In genomic region chr11:91394073-91394717, GRCh38 we compare ENCODE assay signal across 1 cellular context.
TF ChIP-seq lines count a peak whose summit lies in the region.

No MANE protein-coding gene starts in this region.

TF ChIP-seq in GM23338, 12 proteins besides CTCF, POLR2A, EP300 and RAD21:
- TF ChIP-seq, protein P1, sequence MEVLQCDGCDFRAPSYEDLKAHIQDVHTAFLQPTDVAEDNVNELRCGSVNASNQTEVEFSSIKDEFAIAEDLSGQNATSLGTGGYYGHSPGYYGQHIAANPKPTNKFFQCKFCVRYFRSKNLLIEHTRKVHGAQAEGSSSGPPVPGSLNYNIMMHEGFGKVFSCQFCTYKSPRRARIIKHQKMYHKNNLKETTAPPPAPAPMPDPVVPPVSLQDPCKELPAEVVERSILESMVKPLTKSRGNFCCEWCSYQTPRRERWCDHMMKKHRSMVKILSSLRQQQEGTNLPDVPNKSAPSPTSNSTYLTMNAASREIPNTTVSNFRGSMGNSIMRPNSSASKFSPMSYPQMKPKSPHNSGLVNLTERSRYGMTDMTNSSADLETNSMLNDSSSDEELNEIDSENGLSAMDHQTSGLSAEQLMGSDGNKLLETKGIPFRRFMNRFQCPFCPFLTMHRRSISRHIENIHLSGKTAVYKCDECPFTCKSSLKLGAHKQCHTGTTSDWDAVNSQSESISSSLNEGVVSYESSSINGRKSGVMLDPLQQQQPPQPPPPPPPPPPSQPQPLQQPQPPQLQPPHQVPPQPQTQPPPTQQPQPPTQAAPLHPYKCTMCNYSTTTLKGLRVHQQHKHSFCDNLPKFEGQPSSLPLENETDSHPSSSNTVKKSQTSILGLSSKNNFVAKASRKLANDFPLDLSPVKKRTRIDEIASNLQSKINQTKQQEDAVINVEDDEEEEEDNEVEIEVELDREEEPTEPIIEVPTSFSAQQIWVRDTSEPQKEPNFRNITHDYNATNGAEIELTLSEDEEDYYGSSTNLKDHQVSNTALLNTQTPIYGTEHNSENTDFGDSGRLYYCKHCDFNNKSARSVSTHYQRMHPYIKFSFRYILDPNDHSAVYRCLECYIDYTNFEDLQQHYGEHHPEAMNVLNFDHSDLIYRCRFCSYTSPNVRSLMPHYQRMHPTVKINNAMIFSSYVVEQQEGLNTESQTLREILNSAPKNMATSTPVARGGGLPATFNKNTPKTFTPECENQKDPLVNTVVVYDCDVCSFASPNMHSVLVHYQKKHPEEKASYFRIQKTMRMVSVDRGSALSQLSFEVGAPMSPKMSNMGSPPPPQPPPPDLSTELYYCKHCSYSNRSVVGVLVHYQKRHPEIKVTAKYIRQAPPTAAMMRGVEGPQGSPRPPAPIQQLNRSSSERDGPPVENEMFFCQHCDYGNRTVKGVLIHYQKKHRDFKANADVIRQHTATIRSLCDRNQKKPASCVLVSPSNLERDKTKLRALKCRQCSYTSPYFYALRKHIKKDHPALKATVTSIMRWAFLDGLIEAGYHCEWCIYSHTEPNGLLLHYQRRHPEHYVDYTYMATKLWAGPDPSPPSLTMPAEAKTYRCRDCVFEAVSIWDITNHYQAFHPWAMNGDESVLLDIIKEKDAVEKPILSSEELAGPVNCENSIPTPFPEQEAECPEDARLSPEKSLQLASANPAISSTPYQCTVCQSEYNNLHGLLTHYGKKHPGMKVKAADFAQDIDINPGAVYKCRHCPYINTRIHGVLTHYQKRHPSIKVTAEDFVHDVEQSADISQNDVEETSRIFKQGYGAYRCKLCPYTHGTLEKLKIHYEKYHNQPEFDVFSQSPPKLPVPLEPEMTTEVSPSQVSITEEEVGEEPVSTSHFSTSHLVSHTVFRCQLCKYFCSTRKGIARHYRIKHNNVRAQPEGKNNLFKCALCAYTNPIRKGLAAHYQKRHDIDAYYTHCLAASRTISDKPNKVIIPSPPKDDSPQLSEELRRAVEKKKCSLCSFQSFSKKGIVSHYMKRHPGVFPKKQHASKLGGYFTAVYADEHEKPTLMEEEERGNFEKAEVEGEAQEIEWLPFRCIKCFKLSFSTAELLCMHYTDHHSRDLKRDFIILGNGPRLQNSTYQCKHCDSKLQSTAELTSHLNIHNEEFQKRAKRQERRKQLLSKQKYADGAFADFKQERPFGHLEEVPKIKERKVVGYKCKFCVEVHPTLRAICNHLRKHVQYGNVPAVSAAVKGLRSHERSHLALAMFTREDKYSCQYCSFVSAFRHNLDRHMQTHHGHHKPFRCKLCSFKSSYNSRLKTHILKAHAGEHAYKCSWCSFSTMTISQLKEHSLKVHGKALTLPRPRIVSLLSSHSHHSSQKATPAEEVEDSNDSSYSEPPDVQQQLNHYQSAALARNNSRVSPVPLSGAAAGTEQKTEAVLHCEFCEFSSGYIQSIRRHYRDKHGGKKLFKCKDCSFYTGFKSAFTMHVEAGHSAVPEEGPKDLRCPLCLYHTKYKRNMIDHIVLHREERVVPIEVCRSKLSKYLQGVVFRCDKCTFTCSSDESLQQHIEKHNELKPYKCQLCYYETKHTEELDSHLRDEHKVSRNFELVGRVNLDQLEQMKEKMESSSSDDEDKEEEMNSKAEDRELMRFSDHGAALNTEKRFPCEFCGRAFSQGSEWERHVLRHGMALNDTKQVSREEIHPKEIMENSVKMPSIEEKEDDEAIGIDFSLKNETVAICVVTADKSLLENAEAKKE (CRISPR knock-in tag; IDR thresholded peaks at IDR 0.05), result no peak
- TF ChIP-seq POLR2AphosphoS5 (IDR thresholded peaks at IDR 0.05; ENCODE audit: low read depth) (no peak), STAT1 (IDR thresholded peaks at IDR 0.05; ENCODE audit: unreplicated experiment) (no peak), JUNB (IDR thresholded peaks at IDR 0.05; ENCODE audit: unreplicated experiment) (no peak), CREB1 (CRISPR knock-in tag; IDR thresholded peaks at IDR 0.05; ENCODE audit: low read depth) (no peak), ZNF114 (CRISPR knock-in tag; IDR thresholded peaks at IDR 0.05) (no peak), EZH2 (IDR thresholded peaks at IDR 0.05; ENCODE audit: low read depth, unreplicated experiment) (no peak), EZH2phosphoT487 (IDR thresholded peaks at IDR 0.05; ENCODE audit: unreplicated experiment) (no peak)
- TF ChIP-seq, protein P2, sequence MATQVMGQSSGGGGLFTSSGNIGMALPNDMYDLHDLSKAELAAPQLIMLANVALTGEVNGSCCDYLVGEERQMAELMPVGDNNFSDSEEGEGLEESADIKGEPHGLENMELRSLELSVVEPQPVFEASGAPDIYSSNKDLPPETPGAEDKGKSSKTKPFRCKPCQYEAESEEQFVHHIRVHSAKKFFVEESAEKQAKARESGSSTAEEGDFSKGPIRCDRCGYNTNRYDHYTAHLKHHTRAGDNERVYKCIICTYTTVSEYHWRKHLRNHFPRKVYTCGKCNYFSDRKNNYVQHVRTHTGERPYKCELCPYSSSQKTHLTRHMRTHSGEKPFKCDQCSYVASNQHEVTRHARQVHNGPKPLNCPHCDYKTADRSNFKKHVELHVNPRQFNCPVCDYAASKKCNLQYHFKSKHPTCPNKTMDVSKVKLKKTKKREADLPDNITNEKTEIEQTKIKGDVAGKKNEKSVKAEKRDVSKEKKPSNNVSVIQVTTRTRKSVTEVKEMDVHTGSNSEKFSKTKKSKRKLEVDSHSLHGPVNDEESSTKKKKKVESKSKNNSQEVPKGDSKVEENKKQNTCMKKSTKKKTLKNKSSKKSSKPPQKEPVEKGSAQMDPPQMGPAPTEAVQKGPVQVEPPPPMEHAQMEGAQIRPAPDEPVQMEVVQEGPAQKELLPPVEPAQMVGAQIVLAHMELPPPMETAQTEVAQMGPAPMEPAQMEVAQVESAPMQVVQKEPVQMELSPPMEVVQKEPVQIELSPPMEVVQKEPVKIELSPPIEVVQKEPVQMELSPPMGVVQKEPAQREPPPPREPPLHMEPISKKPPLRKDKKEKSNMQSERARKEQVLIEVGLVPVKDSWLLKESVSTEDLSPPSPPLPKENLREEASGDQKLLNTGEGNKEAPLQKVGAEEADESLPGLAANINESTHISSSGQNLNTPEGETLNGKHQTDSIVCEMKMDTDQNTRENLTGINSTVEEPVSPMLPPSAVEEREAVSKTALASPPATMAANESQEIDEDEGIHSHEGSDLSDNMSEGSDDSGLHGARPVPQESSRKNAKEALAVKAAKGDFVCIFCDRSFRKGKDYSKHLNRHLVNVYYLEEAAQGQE (IDR thresholded peaks at IDR 0.05; ENCODE audit: unreplicated experiment), result no peak
- TF ChIP-seq, protein P3, sequence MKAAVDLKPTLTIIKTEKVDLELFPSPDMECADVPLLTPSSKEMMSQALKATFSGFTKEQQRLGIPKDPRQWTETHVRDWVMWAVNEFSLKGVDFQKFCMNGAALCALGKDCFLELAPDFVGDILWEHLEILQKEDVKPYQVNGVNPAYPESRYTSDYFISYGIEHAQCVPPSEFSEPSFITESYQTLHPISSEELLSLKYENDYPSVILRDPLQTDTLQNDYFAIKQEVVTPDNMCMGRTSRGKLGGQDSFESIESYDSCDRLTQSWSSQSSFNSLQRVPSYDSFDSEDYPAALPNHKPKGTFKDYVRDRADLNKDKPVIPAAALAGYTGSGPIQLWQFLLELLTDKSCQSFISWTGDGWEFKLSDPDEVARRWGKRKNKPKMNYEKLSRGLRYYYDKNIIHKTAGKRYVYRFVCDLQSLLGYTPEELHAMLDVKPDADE (IDR thresholded peaks at IDR 0.05), result no peak
